ENCODE assay signal across 14 cellular contexts in the genomic region with DNA sequence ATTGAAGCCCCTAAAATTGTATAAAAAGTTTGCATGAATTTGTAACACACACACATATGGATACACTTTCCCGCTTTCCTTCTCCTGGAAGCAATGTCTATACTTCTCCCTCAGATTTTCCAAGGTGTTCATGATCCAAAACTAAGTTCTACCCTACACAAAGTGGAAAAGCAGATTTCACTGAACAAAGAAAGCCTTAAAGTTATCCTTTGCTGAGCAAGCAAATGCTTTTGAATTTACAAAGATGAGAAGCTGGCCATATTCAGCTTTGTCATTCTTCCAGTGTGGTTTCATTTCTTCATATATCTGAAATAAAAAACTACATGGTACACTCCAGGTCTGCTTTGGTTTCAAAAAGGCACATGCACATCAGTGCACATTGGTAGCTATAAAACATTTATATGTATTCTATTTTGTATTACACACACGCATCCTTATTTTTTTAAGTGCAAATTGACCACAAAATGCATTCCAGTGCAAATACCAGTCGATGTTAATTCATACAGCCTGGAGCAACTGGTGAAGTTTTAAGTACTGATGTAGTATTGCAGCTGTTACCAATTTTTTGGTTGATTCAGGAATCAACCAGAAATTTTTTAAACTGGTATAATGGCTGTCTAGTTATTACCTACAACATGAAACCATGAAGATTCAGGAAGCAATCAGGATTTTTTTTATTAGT.
DNase-seq lines count a peak whose midpoint lies in the region; ATAC-seq and TF ChIP-seq lines count a peak whose summit lies in the region.
"Had no signal": no experiment of that assay in that cellular context is flagged by ENCODE, and none has a peak within 500 bp of the region (broad histone marks: within the 10 kb centered on the region; RNA-seq: fewer than 3 reads in every experiment).

No MANE protein-coding gene starts in this region.

- 48% methylated on average over 3 of the region's 3 CpGs for WGBS in suprapubic skin

- no peaks in the 10 kb centered on the region for H3K9me3 Mint-ChIP-seq in endothelial cell (ENCODE audit: unreplicated experiment)

- no peak overlapping the region for H3K4me3 ChIP-seq in epithelial cell of esophagus (ENCODE audit: low read length)
- H3K4me3 ChIP-seq in neutrophil (ENCODE audit: low read depth in 1 of 2, low read length in 1 of 2) = no peak overlapping the region
- no peak overlapping the region for H3K4me3 ChIP-seq in suprapubic skin
- H3K4me3 ChIP-seq: heart right ventricle had no signal

- H3K4me1 Mint-ChIP-seq in endothelial cell (ENCODE audit: unreplicated experiment) = no peaks in the 10 kb centered on the region

- H3K4me3 Mint-ChIP-seq in endothelial cell (ENCODE audit: unreplicated experiment) = no peak overlapping the region

- no peaks in the 10 kb centered on the region for H3K27me3 ChIP-seq in neutrophil
- no peaks in the 10 kb centered on the region for H3K27me3 ChIP-seq in suprapubic skin
- H3K27me3 ChIP-seq: heart right ventricle had no signal

- H3K9me3 ChIP-seq in neutrophil (no peaks in the 10 kb centered on the region), suprapubic skin (no peaks in the 10 kb centered on the region)
- H3K9me3 ChIP-seq: heart right ventricle had no signal

- TF ChIP-seq POLR2A in suprapubic skin (IDR thresholded peaks at IDR 0.05) = no peak

- peak overlapping the region; percentile 70 for H3K27ac ChIP-seq in neutrophil
- no peak overlapping the region for H3K27ac ChIP-seq in caudate nucleus (ENCODE audit: low read depth, low read length)
- no peak overlapping the region for H3K27ac ChIP-seq in suprapubic skin
- H3K27ac ChIP-seq: heart right ventricle had no signal

- H3K4me1 ChIP-seq in neutrophil (ENCODE audit: control insufficient read depth in 1 of 2, insufficient read depth in 1 of 2, low read depth in 1 of 2, low read length in 1 of 2) = peaks cover 45 to 56% of the 10 kb centered on the region in 2 experiments
- peaks cover 13% of the 10 kb centered on the region for H3K4me1 ChIP-seq in suprapubic skin

- H3K27me3 Mint-ChIP-seq in endothelial cell (ENCODE audit: unreplicated experiment) = peaks cover 2% of the 10 kb centered on the region

- no peak for TF ChIP-seq EP300 in suprapubic skin (IDR thresholded peaks at IDR 0.05)

- DNase-seq in EL = peak; percentile 91
- DNase-seq in RPMI7951 (ENCODE audit: low read depth) = peak; percentile 82
- DNase-seq in epithelial cell of esophagus (ENCODE audit: low read depth) = peak; percentile 67
- DNase-seq in caudate nucleus (lab: John Stamatoyannopoulos, UW) = no peak
- no peak for DNase-seq in endothelial cell (ENCODE audit: low spot score)
- no peak for DNase-seq in suprapubic skin (ENCODE audit: low spot score in 2 of 2)
- DNase-seq: activated CD4-positive, alpha-beta T cell treated with anti-CD3 and anti-CD28 coated beads, Interleukin-2, amount 50 U/mL, for 1 hour; activated gamma-delta T cell; COR-L47; heart right ventricle; NCI-H69; T-helper 1 cell had no signal

- H3K36me3 ChIP-seq in neutrophil (no peaks in the 10 kb centered on the region), suprapubic skin (no peaks in the 10 kb centered on the region)

- no peak for ATAC-seq in HG03139 (IDR thresholded peaks at IDR 0.05; ENCODE audit: unreplicated experiment)
- ATAC-seq: heart right ventricle had no signal

- no peak overlapping the region for H3K27ac Mint-ChIP-seq in endothelial cell (ENCODE audit: unreplicated experiment)

- peaks cover 5% of the 10 kb centered on the region for H3K36me3 Mint-ChIP-seq in endothelial cell (ENCODE audit: low read depth, unreplicated experiment)

- no peak for TF ChIP-seq CTCF in epithelial cell of esophagus (IDR thresholded peaks at IDR 0.05; ENCODE audit: insufficient read depth, low read depth, low read length, missing control alignments)
- no peak for TF ChIP-seq CTCF in neutrophil (IDR thresholded peaks at IDR 0.05)
- TF ChIP-seq CTCF in endothelial cell (IDR thresholded peaks at IDR 0.05; ENCODE audit: unreplicated experiment) = no peak
- no peak for TF ChIP-seq CTCF in suprapubic skin (IDR thresholded peaks at IDR 0.05)

Comparison
In these comparisons a context has a peak if more than half of its experiments do, and no peak if none do; other contexts are left out.
1. DNase-seq: peak in EL (single experiment), RPMI7951 (single experiment) and epithelial cell of esophagus (single experiment); none in caudate nucleus (0 of 61), endothelial cell (single experiment) and suprapubic skin (0 of 2).